In genomic region chr9:121484659-121485446, GRCh38 we compare ENCODE assay signal across 1 cellular context.
TF ChIP-seq lines count a peak whose summit lies in the region.

No MANE protein-coding gene starts in this region.

TF ChIP-seq in K562, 482 proteins besides CTCF, POLR2A, EP300 and RAD21:
- TF ChIP-seq AFF1 (IDR thresholded peaks at IDR 0.05; ENCODE audit: low read depth in 1 of 2, partially characterized antibody in 2 of 2) = no peak
- no peak for TF ChIP-seq ZC3H11A (IDR thresholded peaks at IDR 0.05; ENCODE audit: low read depth, low read length)
- TF ChIP-seq TEAD4 (IDR thresholded peaks at IDR 0.05; ENCODE audit: low read length) = no peak
- no peak for TF ChIP-seq TEAD4 (CRISPR knock-in tag; IDR thresholded peaks at IDR 0.05; ENCODE audit: borderline replicate concordance)
- no peak for TF ChIP-seq MYC (IDR thresholded peaks at IDR 0.05; ENCODE audit: low read depth, low read length)
- no peak for TF ChIP-seq MYC (CRISPR knock-in tag; IDR thresholded peaks at IDR 0.05; ENCODE audit: borderline replicate concordance, low read depth)
- no peak for TF ChIP-seq BRF1 (IDR thresholded peaks at IDR 0.05; ENCODE audit: borderline replicate concordance, extremely low read depth, insufficient read length)
- no peak for TF ChIP-seq HDAC2 (IDR thresholded peaks at IDR 0.05)
